In the genomic region with DNA sequence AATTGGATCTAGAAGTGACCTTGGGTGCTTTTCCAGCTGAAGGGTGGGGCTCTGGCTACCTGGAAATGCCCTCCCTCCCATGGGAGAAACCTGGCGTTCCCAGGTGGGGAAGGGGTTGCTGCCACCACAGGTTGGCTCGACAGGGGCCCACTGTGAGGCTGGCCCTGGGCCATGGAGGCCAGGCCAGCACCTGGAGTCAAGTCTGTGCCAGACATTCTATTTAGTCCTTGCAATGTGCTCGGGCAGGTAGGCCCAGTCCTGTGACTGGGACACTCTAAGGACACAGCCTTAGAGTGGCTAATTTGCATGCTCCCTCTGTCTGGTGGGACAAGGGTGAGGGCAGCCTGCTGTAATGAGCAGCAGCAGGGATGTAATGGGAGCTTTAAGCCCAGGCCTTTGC, we compare ENCODE assay signal across 26 cellular contexts. TPM values are rescaled to one million over a fixed set of nuclear protein-coding genes. Genes with fewer than 3 reads are reported as not detected.
"Had no signal": no experiment of that assay in that cellular context is flagged by ENCODE, and none has a peak within 500 bp of the region (broad histone marks: within the 10 kb centered on the region; RNA-seq: fewer than 3 reads in every experiment).

No MANE protein-coding gene starts in this region.

- H3K27me3 ChIP-seq: ascending aorta had no signal

- H3K4me1 Mint-ChIP-seq: activated CD8-positive, alpha-beta memory T cell treated with anti-CD3 and anti-CD28 coated beads, Interleukin-2, amount 10 ng/mL, durations not matched to agents 7 days and 5 days; activated naive CD8-positive, alpha-beta T cell treated with anti-CD3 and anti-CD28 coated beads, Interleukin-2, amount 50 U/mL, for 24 hours; central memory CD8-positive, alpha-beta T cell had no signal

- H3K4me3 Mint-ChIP-seq: activated CD8-positive, alpha-beta memory T cell treated with anti-CD3 and anti-CD28 coated beads, Interleukin-2, amount 10 ng/mL, durations not matched to agents 7 days and 5 days; activated CD8-positive, alpha-beta T cell treated with anti-CD3 and anti-CD28 coated beads, Interleukin-2, amount 10 ng/mL, durations not matched to agents 7 days and 5 days; activated naive CD8-positive, alpha-beta T cell treated with anti-CD3 and anti-CD28 coated beads, Interleukin-2, amount 50 U/mL, for 24 hours; activated T-cell treated with anti-CD3 and anti-CD28 coated beads, Interleukin-2, amount 50 U/mL, for 24 hours; brain; central memory CD8-positive, alpha-beta T cell; T-helper 1 cell treated with Interleukin-12 subunit alpha and Interleukin-12 subunit beta and Interleukin-4 antibody, amounts not matched to agents 30 μg/mL and 1 μg/mL, for 36 hours had no signal

- H3K36me3 ChIP-seq: ascending aorta had no signal

- H3K9me3 ChIP-seq: ascending aorta had no signal

- H3K27ac ChIP-seq: ascending aorta had no signal

- H3K27ac Mint-ChIP-seq: activated CD8-positive, alpha-beta memory T cell treated with anti-CD3 and anti-CD28 coated beads, Interleukin-2, amount 10 ng/mL, durations not matched to agents 7 days and 5 days; activated CD8-positive, alpha-beta T cell treated with anti-CD3 and anti-CD28 coated beads, Interleukin-2, amount 10 ng/mL, durations not matched to agents 7 days and 5 days; activated naive CD4-positive, alpha-beta T cell treated with anti-CD3 and anti-CD28 coated beads, Interleukin-2, amount 50 U/mL, for 72 hours; activated naive CD8-positive, alpha-beta T cell treated with anti-CD3 and anti-CD28 coated beads, Interleukin-2, amount 50 U/mL, for 24 hours; activated T-cell treated with anti-CD3 and anti-CD28 coated beads, Interleukin-2, amount 50 U/mL, for 24 hours; brain; T-helper 1 cell treated with Interleukin-12 subunit alpha and Interleukin-12 subunit beta and Interleukin-4 antibody, amounts not matched to agents 30 μg/mL and 1 μg/mL, for 36 hours had no signal

- H3K4me1 ChIP-seq: ascending aorta had no signal

- H3K36me3 Mint-ChIP-seq: activated CD8-positive, alpha-beta memory T cell treated with anti-CD3 and anti-CD28 coated beads, Interleukin-2, amount 10 ng/mL, durations not matched to agents 7 days and 5 days; activated naive CD4-positive, alpha-beta T cell treated with anti-CD3 and anti-CD28 coated beads, Interleukin-2, amount 50 U/mL, for 72 hours; brain had no signal

- ATAC-seq: activated CD8-positive, alpha-beta memory T cell treated with anti-CD3 and anti-CD28 coated beads, Interleukin-2, amount 10 ng/mL, durations not matched to agents 7 days and 5 days; activated CD8-positive, alpha-beta T cell treated with anti-CD3 and anti-CD28 coated beads, Interleukin-2, amount 10 ng/mL, durations not matched to agents 7 days and 5 days; activated naive CD4-positive, alpha-beta T cell treated with anti-CD3 and anti-CD28 coated beads, Interleukin-2, amount 50 U/mL, for 72 hours; activated naive CD8-positive, alpha-beta T cell treated with anti-CD3 and anti-CD28 coated beads, Interleukin-2, amount 50 U/mL, for 24 hours; PC-3 had no signal

- H3K9me3 Mint-ChIP-seq: activated naive CD4-positive, alpha-beta T cell treated with anti-CD3 and anti-CD28 coated beads, Interleukin-2, amount 50 U/mL, for 72 hours; activated naive CD8-positive, alpha-beta T cell treated with anti-CD3 and anti-CD28 coated beads, Interleukin-2, amount 50 U/mL, for 24 hours; activated T-cell treated with anti-CD3 and anti-CD28 coated beads, Interleukin-2, amount 50 U/mL, for 24 hours; brain; central memory CD8-positive, alpha-beta T cell; T-helper 1 cell treated with Interleukin-12 subunit alpha and Interleukin-12 subunit beta and Interleukin-4 antibody, amounts not matched to agents 30 μg/mL and 1 μg/mL, for 36 hours had no signal

- DNase-seq: activated CD4-positive, alpha-beta T cell treated with anti-CD3 and anti-CD28 coated beads for 48 hours; activated CD4-positive, alpha-beta T cell treated with anti-CD3 and anti-CD28 coated beads, Interleukin-2, amount 50 U/mL, for 4 hours; activated CD4-positive, CD25-positive, alpha-beta regulatory T cell treated with anti-CD3 and anti-CD28 coated beads, Interleukin-2, amount 50 U/mL, for 72 hours; activated CD8-positive, alpha-beta memory T cell treated with anti-CD3 and anti-CD28 coated beads, Interleukin-2, amount 10 ng/mL, durations not matched to agents 7 days and 5 days; activated CD8-positive, alpha-beta T cell treated with anti-CD3 and anti-CD28 coated beads, Interleukin-2, amount 10 ng/mL, durations not matched to agents 7 days and 5 days; activated effector memory CD4-positive, alpha-beta T cell treated with anti-CD3 and anti-CD28 coated beads, Interleukin-2, amount 50 U/mL, for 16 hours; activated naive CD4-positive, alpha-beta T cell treated with Interleukin-2 at 50 U/mL for 16 hours; activated naive CD8-positive, alpha-beta T cell treated with anti-CD3 and anti-CD28 coated beads, Interleukin-2, amount 50 U/mL, for 24 hours; activated T-cell treated with anti-CD3 and anti-CD28 coated beads, Interleukin-2, amount 50 U/mL, for 24 hours; amniotic stem cell; Kasumi-1; NCI-H146; NCI-H187 treated with DMSO at 0.1 percent for 48 hours; NCI-H2081 treated with DMSO at 0.1 percent for 48 hours; NCI-H446; NCI-H524; NCI-H774; NK-92 treated with Interleukin-12 subunit alpha and Interleukin-12 subunit beta, amount 100 ng/mL, for 24 hours; PC-3; SHP77 treated with DMSO at 0.1 percent for 48 hours had no signal

- H3K4me3 ChIP-seq: ascending aorta had no signal

RNA-seq across cellular contexts. Expression of a gene that starts 11.9 kb away (rescaled TPM):
- total RNA-seq: activated CD8-positive, alpha-beta memory T cell treated with anti-CD3 and anti-CD28 coated beads, Interleukin-2, amount 10 ng/mL, durations not matched to agents 7 days and 5 days; activated CD8-positive, alpha-beta T cell treated with anti-CD3 and anti-CD28 coated beads, Interleukin-2, amount 10 ng/mL, durations not matched to agents 7 days and 5 days; activated naive CD4-positive, alpha-beta T cell treated with anti-CD3 and anti-CD28 coated beads, Interleukin-2, amount 50 U/mL, for 72 hours; ascending aorta; PC-3; SK-MEL-5 had no signal
